12 cellular contexts compared by ENCODE assay signal in the genomic region with DNA sequence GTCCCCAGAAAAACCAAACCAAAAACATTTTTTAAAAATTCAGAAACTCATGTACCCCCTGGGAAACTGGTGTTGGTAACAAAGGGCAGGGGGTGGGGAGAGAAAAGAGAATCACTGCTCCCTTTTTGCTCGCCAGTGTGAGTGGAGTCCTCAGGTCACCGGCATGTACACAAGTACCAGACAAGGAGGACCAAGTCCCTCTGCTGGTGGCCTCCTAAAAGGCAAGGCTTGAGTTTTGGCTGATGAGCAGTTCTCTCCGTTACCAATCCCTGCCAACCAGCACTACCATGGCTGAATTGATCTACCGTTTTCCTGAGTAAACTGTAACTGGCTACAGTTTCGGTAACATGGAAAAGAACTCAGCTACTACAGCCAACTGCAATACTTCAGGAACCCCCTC. TPM values are rescaled to one million over a fixed set of nuclear protein-coding genes. Genes with fewer than 3 reads are reported as not detected.
A peak's percentile ranks its signal among the peaks of the same experiment; 100 is the strongest.
DNase-seq lines count a peak whose midpoint lies in the region; ATAC-seq, FAIRE-seq and TF ChIP-seq lines count a peak whose summit lies in the region.
"Had no signal": no experiment of that assay in that cellular context is flagged by ENCODE, and none has a peak within 500 bp of the region (broad histone marks: within the 10 kb centered on the region; RNA-seq: fewer than 3 reads in every experiment).

No MANE protein-coding gene starts in this region.

- H3K9me1 ChIP-seq in keratinocyte (ENCODE audit: control insufficient read depth, extremely low read depth, insufficient read depth, low read length), result no peaks in the 10 kb centered on the region

- FAIRE-seq in keratinocyte (lab: Jason Lieb, UNC), result peak; percentile 26

- no peaks in the 10 kb centered on the region for H4K20me1 ChIP-seq in keratinocyte (ENCODE audit: control insufficient read depth, extremely low read depth, insufficient read depth, low read length)

- dilution Hi-C loops in keratinocyte (cut with MboI; ENCODE audit: extremely low pct_ligation_motif_present, low sequenced_read_pairs), result no loop called here

- no peak overlapping the region for H3K9ac ChIP-seq in keratinocyte (ENCODE audit: control insufficient read depth, extremely low read depth, insufficient read depth, low read length)
- H3K9ac ChIP-seq: BLaER1 treated with 17β-estradiol and CSF1 and Interleukin-3, amounts not matched to agents 10 nM and 100 nM had no signal

- ATAC-seq in Right ventricle myocardium superior (ENCODE audit: poor library complexity), result peak; percentile 51
- ATAC-seq in GM18868 (IDR thresholded peaks at IDR 0.05; ENCODE audit: unreplicated experiment), result no peak
- ATAC-seq: naive thymus-derived CD4-positive, alpha-beta T cell had no signal

- H3K79me2 ChIP-seq in keratinocyte (ENCODE audit: control insufficient read depth, insufficient read depth, low read length), result no peaks in the 10 kb centered on the region

- H3K27me3 ChIP-seq in keratinocyte (ENCODE audit: control insufficient read depth, extremely low read depth, insufficient read depth, low read length), result no peaks in the 10 kb centered on the region
- no peaks in the 10 kb centered on the region for H3K27me3 ChIP-seq in dorsolateral prefrontal cortex

- H3K27ac ChIP-seq in keratinocyte (ENCODE audit: control insufficient read depth, insufficient read depth, low read length) (no peak overlapping the region), dorsolateral prefrontal cortex (peak overlapping the region in 1 of 59 donors; percentile 20)
- H3K27ac ChIP-seq: BLaER1 treated with 17β-estradiol and CSF1 and Interleukin-3, amounts not matched to agents 10 nM and 100 nM had no signal

- H3K4me3 ChIP-seq in astrocyte of the spinal cord (ENCODE audit: low read depth, low read length) (no peak overlapping the region), keratinocyte (ENCODE audit: control insufficient read depth in 2 of 3, extremely low read depth in 1 of 3, insufficient read depth in 2 of 3, low read depth in 1 of 3, low read length in 3 of 3) (no peak overlapping the region), dorsolateral prefrontal cortex (no peak overlapping the region)
- H3K4me3 ChIP-seq: BLaER1 treated with 17β-estradiol and CSF1 and Interleukin-3, amounts not matched to agents 10 nM and 100 nM had no signal

- H3K4me1 ChIP-seq in keratinocyte (ENCODE audit: control insufficient read depth, extremely low read depth, insufficient read depth, low read length), result peaks cover 4% of the 10 kb centered on the region

- DNase-seq in Right ventricle myocardium superior (no peak), cardiac septum (ENCODE audit: low spot score) (no peak), astrocyte of the spinal cord (ENCODE audit: low read depth, low spot score) (no peak), keratinocyte (ENCODE audit: low read depth, low spot score) (no peak), dorsolateral prefrontal cortex (no peak), NCI-H1105 treated with DMSO at 0.1 percent for 48 hours (lab: John Stamatoyannopoulos, UW) (no peak)
- DNase-seq in activated T-cell treated with anti-CD3 and anti-CD28 coated beads, Interleukin-2, amount 50 U/mL, for 1 hour, result no peak
- DNase-seq: activated naive CD8-positive, alpha-beta T cell treated with anti-CD3 and anti-CD28 coated beads for 36 hours; foreskin melanocyte had no signal

- intact Hi-C loops in Right ventricle myocardium superior (cut with DNase I), result loop anchor here (10.0 kb wide), 1 partner anchor 95 kb away; a partner anchor contains a TSS
- intact Hi-C loops in cardiac septum (cut with DNase I), result loop anchor here (5.0 kb wide), 2 partner anchors 112 to 183 kb away; no protein-coding TSS in a partner anchor
- intact Hi-C loops in dorsolateral prefrontal cortex (cut with DNase I), result no loop called here

- peak; percentile 16 for TF ChIP-seq CTCF in astrocyte of the spinal cord (IDR thresholded peaks at IDR 0.05; ENCODE audit: low read depth, low read length)
- peak; percentile 14 to 32 (median 16) for TF ChIP-seq CTCF in keratinocyte (optimal IDR thresholded peaks at IDR 0.05 in 1 of 3, IDR thresholded peaks at IDR 0.05 in 1 of 3, conservative IDR thresholded peaks at IDR 0.05 in 1 of 3; ENCODE audit: extremely low read depth in 1 of 3, insufficient read depth in 2 of 3, low read length in 3 of 3)
- TF ChIP-seq CTCF in dorsolateral prefrontal cortex (IDR thresholded peaks at IDR 0.05 in 54 of 56, conservative IDR thresholded peaks at IDR 0.05 in 2 of 56; ENCODE audit: low read depth in 1 of 56, partially characterized antibody in 56 of 56), result peak in 11 of 56 donors; percentile 15 to 26 (median 20)

- in situ Hi-C loops in astrocyte of the spinal cord (cut with HindIII; ENCODE audit: low sequenced_read_pairs), result no loop called here

- H3K36me3 ChIP-seq in keratinocyte (ENCODE audit: control insufficient read depth in 2 of 2, extremely low read depth in 1 of 2, insufficient read depth in 2 of 2, low read length in 2 of 2), result peaks cover 14 to 22% of the 10 kb centered on the region in 2 experiments

- H3K9me3 ChIP-seq in keratinocyte (ENCODE audit: control insufficient read depth, low read depth, low read length), result no peaks in the 10 kb centered on the region
- H3K9me3 ChIP-seq: BLaER1 treated with 17β-estradiol and CSF1 and Interleukin-3, amounts not matched to agents 10 nM and 100 nM had no signal

- no peak overlapping the region for H2AFZ ChIP-seq in keratinocyte (ENCODE audit: control insufficient read depth, low read length)

- H3K4me2 ChIP-seq in keratinocyte (ENCODE audit: control insufficient read depth, extremely low read depth, insufficient read depth, low read depth, low read length), result no peak overlapping the region
- H3K4me2 ChIP-seq: BLaER1 treated with 17β-estradiol and CSF1 and Interleukin-3, amounts not matched to agents 10 nM and 100 nM had no signal

RNA-seq across cellular contexts. Expression of a gene that starts 22.0 kb away (rescaled TPM):
- total RNA-seq in Right ventricle myocardium superior, result not detected
- not detected for total RNA-seq in cardiac septum
- not detected in 3 replicates for polyA plus RNA-seq in keratinocyte
- not detected for polyA plus RNA-seq in keratinocyte (2011; ENCODE audit: low read depth)
- polyA plus RNA-seq in keratinocyte (2011; cell fraction: cytosol; rRNA removed), result not detected in 2 replicates
- polyA plus RNA-seq in keratinocyte (2011; cell fraction: nucleus; rRNA removed), result not detected in 2 replicates
- polyA plus RNA-seq in keratinocyte (2012; ENCODE audit: low replicate concordance), result not detected in 2 replicates
- polyA minus RNA-seq in keratinocyte, result not detected in 3 replicates
- polyA minus RNA-seq in keratinocyte (2011; cell fraction: cytosol; rRNA and poly(A)+ RNA removed), result not detected
- polyA minus RNA-seq in keratinocyte (2011; cell fraction: nucleus; rRNA and poly(A)+ RNA removed), result not detected in 2 replicates
- total RNA-seq in dorsolateral prefrontal cortex, result 1 to 10 TPM in 2 of 120 experiments, under 1 TPM in 9, not detected in 109; 0.35 to 1.2 (median 0.52) TPM
- total RNA-seq: activated naive CD8-positive, alpha-beta T cell treated with anti-CD3 and anti-CD28 coated beads for 36 hours; naive thymus-derived CD4-positive, alpha-beta T cell had no signal
- polyA plus RNA-seq: naive thymus-derived CD4-positive, alpha-beta T cell had no signal

Comparison
In these comparisons a context has a peak if more than half of its experiments do, and no peak if none do; other contexts are left out.
1. intact Hi-C loops: an anchor here in Right ventricle myocardium superior (10.0 kb wide) and cardiac septum (5.0 kb wide); none called in dorsolateral prefrontal cortex.